ENCODE assay signal across 9 cellular contexts in genomic region chr13:92658293-92658692, GRCh38.
"Had no signal": no experiment of that assay in that cellular context is flagged by ENCODE, and none has a peak within 500 bp of the region (broad histone marks: within the 10 kb centered on the region; RNA-seq: fewer than 3 reads in every experiment).

No MANE protein-coding gene starts in this region.

- H3K36me3 ChIP-seq: HAP-1 had no signal

- ATAC-seq: HCT116, HepG2 had no signal

- H3K4me3 ChIP-seq: HAP-1 had no signal

- H3K4me1 Mint-ChIP-seq: IgD-negative memory B cell had no signal

- H3K27ac Mint-ChIP-seq: HFFc6, IgD-negative memory B cell had no signal

- DNase-seq: GOT3, H7, HFFc6, KBM-7 had no signal

- H3K4me1 ChIP-seq: HAP-1 had no signal

- H3K36me3 Mint-ChIP-seq: IgD-negative memory B cell had no signal

- H3K27me3 Mint-ChIP-seq: IgD-negative memory B cell had no signal

- H3K9me3 ChIP-seq: HAP-1 had no signal

- H3K27ac ChIP-seq: HL-60 had no signal

- FAIRE-seq: HepG2 had no signal

- H3K4me3 Mint-ChIP-seq: HFFc6, IgD-negative memory B cell had no signal
